14 cellular contexts compared by ENCODE assay signal in the genomic region with DNA sequence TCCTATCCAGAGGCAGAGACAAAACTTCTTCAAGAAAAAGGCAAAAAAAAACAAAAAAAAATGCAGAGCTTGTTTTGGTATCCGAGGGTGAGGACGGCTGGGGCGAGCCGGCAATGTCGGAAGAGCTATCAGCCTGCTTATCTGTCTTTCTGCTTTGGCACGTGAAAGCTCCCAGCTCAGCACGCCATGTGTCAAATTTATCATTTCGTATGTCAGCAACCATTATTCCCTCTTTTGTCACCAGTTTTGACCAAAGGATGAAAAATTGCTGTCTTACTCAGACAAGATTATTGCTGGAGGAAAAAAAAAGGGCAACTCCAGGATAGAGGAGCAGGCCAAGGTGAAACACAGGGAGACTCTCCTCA.
"Had no signal": no experiment of that assay in that cellular context is flagged by ENCODE, and none has a peak within 500 bp of the region (broad histone marks: within the 10 kb centered on the region; RNA-seq: fewer than 3 reads in every experiment).

No MANE protein-coding gene starts in this region.

- H3K4me1 ChIP-seq: gastroesophageal sphincter had no signal

- H3K9me3 ChIP-seq: gastroesophageal sphincter, thoracic aorta had no signal

- DNase-seq: activated CD4-positive, alpha-beta T cell treated with anti-CD3 and anti-CD28 coated beads, Interleukin-2, amount 50 U/mL, for 4 hours; activated effector memory CD4-positive, alpha-beta T cell treated with Interleukin-2 at 50 U/mL for 16 hours; activated naive CD8-positive, alpha-beta T cell treated with anti-CD3 and anti-CD28 coated beads for 36 hours; activated T-cell treated with anti-CD3 and anti-CD28 coated beads, Interleukin-2, amount 50 U/mL, for 1 hour; effector CD8-positive, alpha-beta T cell; hippocampal formation; kidney glomerular epithelial cell; occipital lobe; stimulated activated CD4-positive, alpha-beta T cell treated with anti-CD3 and anti-CD28 coated beads, Interleukin-15, amount 100 ng/mL, for 24 hours; stimulated activated CD4-positive, alpha-beta T cell treated with anti-CD3 and anti-CD28 coated beads, Interleukin-4, amount 100 ng/mL, for 24 hours; SW 1271 had no signal

- ATAC-seq: activated CD4-positive, CD25-positive, alpha-beta regulatory T cell treated with anti-CD3 and anti-CD28 coated beads, Interleukin-2, amount 50 U/mL, for 24 hours; gastroesophageal sphincter had no signal

- H3K4me3 ChIP-seq: gastroesophageal sphincter, thoracic aorta had no signal

- H3K27ac ChIP-seq: gastroesophageal sphincter, thoracic aorta had no signal

- H3K36me3 ChIP-seq: gastroesophageal sphincter, thoracic aorta had no signal
